9 cellular contexts compared by ENCODE assay signal in genomic region chr11:57527056-57527631, GRCh38. TPM values are rescaled to one million over a fixed set of nuclear protein-coding genes. Genes with fewer than 3 reads are reported as not detected.
DNase-seq lines count a peak whose midpoint lies in the region; ATAC-seq, FAIRE-seq and TF ChIP-seq lines count a peak whose summit lies in the region.
"Had no signal": no experiment of that assay in that cellular context is flagged by ENCODE, and none has a peak within 500 bp of the region (broad histone marks: within the 10 kb centered on the region; RNA-seq: fewer than 3 reads in every experiment).

No MANE protein-coding gene starts in this region.

- H3K27ac Mint-ChIP-seq in stimulated activated naive B cell treated with anti-CD40 and anti-IgM and Interleukin-4, amounts not matched to agents 10 μg/mL and 1 μg/mL and 100 μg/mL, for 72 hours, result no peak overlapping the region

- ATAC-seq in stimulated activated naive B cell treated with anti-CD40 and anti-IgM and Interleukin-4, amounts not matched to agents 10 μg/mL and 1 μg/mL and 100 μg/mL, for 72 hours (replicated peaks), result no peak
- ATAC-seq in GM21515 (IDR thresholded peaks at IDR 0.05; ENCODE audit: unreplicated experiment), result no peak

- peaks cover 16 to 22% of the 10 kb centered on the region in 2 donors for H3K4me1 Mint-ChIP-seq in stimulated activated naive B cell treated with anti-CD40 and anti-IgM and Interleukin-4, amounts not matched to agents 10 μg/mL and 1 μg/mL and 100 μg/mL, for 72 hours

- H3K4me3 ChIP-seq in A673 (ENCODE audit: low read depth, low read length, poor library complexity, severe bottlenecking), result no peak overlapping the region

- CTCF ChIA-PET in A673 (lab: Charles Lee), result interaction anchor here (0.7 to 2.2 kb wide), 5 partner anchors 13 to 69 kb away, joined by 3 to 17 read pairs (median 6); partner anchors contain the start of gene UBE2L6

- intact Hi-C loops in A673 (cut with micrococcal nuclease; ENCODE audit: unreplicated experiment), result loop anchor here (1.0 to 2.0 kb wide), 4 partner anchors 34 to 181 kb away; no protein-coding TSS in a partner anchor

- H3K27ac ChIP-seq in A673 (ENCODE audit: low read depth, low read length, poor library complexity, severe bottlenecking), result no peak overlapping the region

- peaks cover 24 to 31% of the 10 kb centered on the region in 2 donors for H3K36me3 Mint-ChIP-seq in stimulated activated naive B cell treated with anti-CD40 and anti-IgM and Interleukin-4, amounts not matched to agents 10 μg/mL and 1 μg/mL and 100 μg/mL, for 72 hours

- peaks cover 12% of the 10 kb centered on the region for H3K4me1 ChIP-seq in A673 (ENCODE audit: insufficient read depth, low read length, poor library complexity, severe bottlenecking)

- no peak overlapping the region for H3K4me3 Mint-ChIP-seq in stimulated activated naive B cell treated with anti-CD40 and anti-IgM and Interleukin-4, amounts not matched to agents 10 μg/mL and 1 μg/mL and 100 μg/mL, for 72 hours

- H3K27me3 Mint-ChIP-seq in stimulated activated naive B cell treated with anti-CD40 and anti-IgM and Interleukin-4, amounts not matched to agents 10 μg/mL and 1 μg/mL and 100 μg/mL, for 72 hours, result no peaks in the 10 kb centered on the region

- no TSS peak for BruUV-seq in A673 (replicated peaks; lab: Mats Ljungman, UMichigan)

- H3K36me3 ChIP-seq in A673 (ENCODE audit: insufficient read depth, low read length, poor library complexity, severe bottlenecking), result peaks cover 15% of the 10 kb centered on the region

- H3K9me3 ChIP-seq in A673 (ENCODE audit: low read depth, low read length, poor library complexity, severe bottlenecking), result no peaks in the 10 kb centered on the region

- no peaks in the 10 kb centered on the region for H3K27me3 ChIP-seq in A673 (replicated peaks; ENCODE audit: insufficient read depth, low read depth, low read length, poor library complexity)

- POLR2A ChIA-PET in A673 (lab: Charles Lee; ENCODE audit: low non-redundant PET), result no interaction called here

- DNase-seq in A673 (ENCODE audit: low spot score), result peak; percentile 70
- DNase-seq in GM12891 (ENCODE audit: insufficient read length, low spot score), result no peak
- peak; percentile 70 for DNase-seq in NCI-H748 (lab: John Stamatoyannopoulos, UW; ENCODE audit: unreplicated experiment)
- DNase-seq in activated CD8-positive, alpha-beta memory T cell treated with anti-CD3 and anti-CD28 coated beads for 1 hour (ENCODE audit: extremely low read depth in 1 of 2, low read depth in 1 of 2), result peak; percentile 45 to 56
- peak; percentile 67 for DNase-seq in myocyte (ENCODE audit: low read depth)
- peak; percentile 22 for DNase-seq in stimulated activated naive B cell treated with anti-CD40 and anti-IgM and Interleukin-4, amounts not matched to agents 10 μg/mL and 1 μg/mL and 100 μg/mL, for 72 hours

- FAIRE-seq in GM12891 (lab: Jason Lieb, UNC) (peak; percentile 88), endometrium (lab: Jason Lieb, UNC) (peak; percentile 53)

- peak; percentile 99 for TF ChIP-seq CTCF in A673 (conservative IDR thresholded peaks at IDR 0.05; ENCODE audit: low read depth, low read length)

- no peaks in the 10 kb centered on the region for H3K9me3 Mint-ChIP-seq in stimulated activated naive B cell treated with anti-CD40 and anti-IgM and Interleukin-4, amounts not matched to agents 10 μg/mL and 1 μg/mL and 100 μg/mL, for 72 hours

- no peak for TF ChIP-seq POLR2A in GM12891 (IDR thresholded peaks at IDR 0.05; ENCODE audit: low read depth, low read length)

TF ChIP-seq in GM12891, 5 proteins besides CTCF, POLR2A, EP300 and RAD21:
- TF ChIP-seq PAX5 (IDR thresholded peaks at IDR 0.05; ENCODE audit: insufficient read depth, low read length, severe bottlenecking), result no peak

RNA-seq across cellular contexts. Expression of gene TIMM10, which starts 3.4 kb away (rescaled TPM):
- total RNA-seq in A673 (2021) (165 and 176 TPM in 2 replicates), myocyte (24.0 and 31.2 TPM in 2 replicates)
- 127 TPM for polyA plus RNA-seq in GM12891 (2012; ENCODE audit: low read depth, missing spikeins)
- 68.2 TPM for polyA plus RNA-seq in myocyte (2012)

RNA-seq across cellular contexts. Expression of gene SMTNL1, which starts 10.3 kb away (rescaled TPM):
- total RNA-seq in A673 (2021) (not detected in 2 replicates), myocyte (0.16 and 0.21 TPM in 2 replicates)
- polyA plus RNA-seq in GM12891 (2012; ENCODE audit: low read depth, missing spikeins), result not detected
- 0.10 TPM for polyA plus RNA-seq in myocyte (2012)
- total RNA-seq: temporal lobe had no signal

RNA-seq across cellular contexts. Expression of gene SLC43A1, which starts 11.6 kb away (rescaled TPM):
- total RNA-seq in A673 (2021), result 18.4 and 20.5 TPM in 2 replicates
- polyA plus RNA-seq in GM12891 (2012; ENCODE audit: low read depth, missing spikeins), result 6.2 TPM
- 9.1 and 11.0 TPM in 2 replicates for total RNA-seq in myocyte
- 5.3 TPM for polyA plus RNA-seq in myocyte (2012)

RNA-seq across cellular contexts. Expression of gene UBE2L6, which starts 40.3 kb away (rescaled TPM):
- total RNA-seq in A673 (2021) (30.4 and 38.8 TPM in 2 replicates), myocyte (31.1 and 36.8 TPM in 2 replicates)
- 123 TPM for polyA plus RNA-seq in GM12891 (2012; ENCODE audit: low read depth, missing spikeins)
- 95.8 TPM for polyA plus RNA-seq in myocyte (2012)
